8 cellular contexts compared by ENCODE assay signal in genomic region chr5:95730730-95731570, GRCh38. TPM values are rescaled to one million over a fixed set of nuclear protein-coding genes. Genes with fewer than 3 reads are reported as not detected.
DNase-seq lines count a peak whose midpoint lies in the region; ATAC-seq and TF ChIP-seq lines count a peak whose summit lies in the region.

A gene with protein sequence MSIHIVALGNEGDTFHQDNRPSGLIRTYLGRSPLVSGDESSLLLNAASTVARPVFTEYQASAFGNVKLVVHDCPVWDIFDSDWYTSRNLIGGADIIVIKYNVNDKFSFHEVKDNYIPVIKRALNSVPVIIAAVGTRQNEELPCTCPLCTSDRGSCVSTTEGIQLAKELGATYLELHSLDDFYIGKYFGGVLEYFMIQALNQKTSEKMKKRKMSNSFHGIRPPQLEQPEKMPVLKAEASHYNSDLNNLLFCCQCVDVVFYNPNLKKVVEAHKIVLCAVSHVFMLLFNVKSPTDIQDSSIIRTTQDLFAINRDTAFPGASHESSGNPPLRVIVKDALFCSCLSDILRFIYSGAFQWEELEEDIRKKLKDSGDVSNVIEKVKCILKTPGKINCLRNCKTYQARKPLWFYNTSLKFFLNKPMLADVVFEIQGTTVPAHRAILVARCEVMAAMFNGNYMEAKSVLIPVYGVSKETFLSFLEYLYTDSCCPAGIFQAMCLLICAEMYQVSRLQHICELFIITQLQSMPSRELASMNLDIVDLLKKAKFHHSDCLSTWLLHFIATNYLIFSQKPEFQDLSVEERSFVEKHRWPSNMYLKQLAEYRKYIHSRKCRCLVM (plus strand): TSS chr5:95731336. CDS start chr5:95731683, 347 bp downstream.

- TF ChIP-seq CTCF in neural crest cell (conservative IDR thresholded peaks at IDR 0.05) = no peak
- TF ChIP-seq CTCF in transverse colon (IDR thresholded peaks at IDR 0.05) = peak in 1 of 5 experiments; percentile 9

- in situ Hi-C loops in transverse colon (cut with MboI; ENCODE audit: low pct_ligation_motif_present in 1 of 4, low pct_unique_long_range_greater_than_20kb in 1 of 4, low sequenced_read_pairs in 3 of 4) = no loop called here

- no peaks in the 10 kb centered on the region for H3K36me3 ChIP-seq in transverse colon

- DNase-seq in DMS79 (lab: John Stamatoyannopoulos, UW) (peak; percentile 85), RKO (ENCODE audit: low spot score) (peak; percentile 60), germinal center (ENCODE audit: low spot score) (peak; percentile 30), neural crest cell (ENCODE audit: low read depth, low spot score) (peak; percentile 75), transverse colon (peak; percentile 89)
- peak; percentile 51 for DNase-seq in Jurkat, Clone E6-1 (ENCODE audit: low read depth, low spot score)

- no peak for TF ChIP-seq EP300 in transverse colon (IDR thresholded peaks at IDR 0.05; ENCODE audit: low read depth)

- intact Hi-C loops in transverse colon (cut with DNase I; ENCODE audit: low total_unique reads) = loop anchor here (10.0 kb wide), 1 partner anchor 66 kb away; no protein-coding TSS in a partner anchor

- H3K27me3 ChIP-seq in transverse colon = no peaks in the 10 kb centered on the region

- peak; percentile 74 for TF ChIP-seq POLR2A in transverse colon (IDR thresholded peaks at IDR 0.05)

- peak within 1 kb of the TSS; percentile 93 to 95 (median 94) for H3K27ac ChIP-seq in transverse colon

- peak within 1 kb of the TSS; percentile 30 for H3K27ac Mint-ChIP-seq in activated naive CD8-positive, alpha-beta T cell
- peak within 1 kb of the TSS; percentile 89 for H3K27ac Mint-ChIP-seq in neural crest cell (ENCODE audit: unreplicated experiment)

- WGBS in transverse colon (ENCODE audit: low coverage in 1 of 2), 2 donors = 2 to 5% methylated on average over 5 to 34 of the region's 78 CpGs

- peak; percentile 37 for ATAC-seq in GM21619 (IDR thresholded peaks at IDR 0.05; ENCODE audit: unreplicated experiment)

- H3K4me1 ChIP-seq in transverse colon = peaks cover 4 to 81% (median 44%) of the 10 kb centered on the region in 4 donors

- H3K4me3 ChIP-seq in Jurkat, Clone E6-1 (ENCODE audit: low read length) = peak within 1 kb of the TSS; percentile 63
- H3K4me3 ChIP-seq in transverse colon = peak within 1 kb of the TSS; percentile 79 to 95 (median 84)

- H3K9me3 ChIP-seq in transverse colon = no peaks in the 10 kb centered on the region

- no peaks in the 10 kb centered on the region for H3K36me3 Mint-ChIP-seq in activated naive CD8-positive, alpha-beta T cell
- H3K36me3 Mint-ChIP-seq in neural crest cell (ENCODE audit: low read depth) = no peaks in the 10 kb centered on the region

- H3K27me3 Mint-ChIP-seq in activated naive CD8-positive, alpha-beta T cell = peaks cover 27% of the 10 kb centered on the region
- peaks cover 7% of the 10 kb centered on the region for H3K27me3 Mint-ChIP-seq in neural crest cell (ENCODE audit: low read depth)

- H3K9me3 Mint-ChIP-seq in activated naive CD8-positive, alpha-beta T cell (ENCODE audit: low read depth) = no peaks in the 10 kb centered on the region
- no peaks in the 10 kb centered on the region for H3K9me3 Mint-ChIP-seq in neural crest cell

- peaks cover 25% of the 10 kb centered on the region for H3K4me1 Mint-ChIP-seq in activated naive CD8-positive, alpha-beta T cell (ENCODE audit: low read depth)
- H3K4me1 Mint-ChIP-seq in neural crest cell = peaks cover 41% of the 10 kb centered on the region

- peak within 1 kb of the TSS; percentile 86 for H3K4me3 Mint-ChIP-seq in activated naive CD8-positive, alpha-beta T cell
- H3K4me3 Mint-ChIP-seq in neural crest cell = peak within 1 kb of the TSS; percentile 95

RNA-seq across cellular contexts. Expression of the gene that starts here (rescaled TPM):
- 20.7 TPM for polyA plus RNA-seq in Jurkat, Clone E6-1 (2012; ENCODE audit: insufficient read depth, insufficient read length)
- total RNA-seq in neural crest cell (62.6 and 66.9 TPM in 2 replicates), transverse colon (100 to 1,000 TPM in 1 of 4 donors, 10 to 100 TPM in 3; 53.0 to 143 (median 84.2) TPM)

Comparison
In these comparisons a context has a peak if more than half of its experiments do, and no peak if none do; other contexts are left out.
1. Peak in every context shown above with its lines: DNase-seq, ATAC-seq, H3K4me3 ChIP-seq and H3K27ac ChIP-seq.
2. DNase-seq: peak in every context shown above with its lines; median percentile 89 in transverse colon; 85 in DMS79; 75 in neural crest cell; 60 in RKO; 51 in Jurkat, Clone E6-1; 30 in germinal center.